ENCODE assay signal across 8 cellular contexts in the genomic region with DNA sequence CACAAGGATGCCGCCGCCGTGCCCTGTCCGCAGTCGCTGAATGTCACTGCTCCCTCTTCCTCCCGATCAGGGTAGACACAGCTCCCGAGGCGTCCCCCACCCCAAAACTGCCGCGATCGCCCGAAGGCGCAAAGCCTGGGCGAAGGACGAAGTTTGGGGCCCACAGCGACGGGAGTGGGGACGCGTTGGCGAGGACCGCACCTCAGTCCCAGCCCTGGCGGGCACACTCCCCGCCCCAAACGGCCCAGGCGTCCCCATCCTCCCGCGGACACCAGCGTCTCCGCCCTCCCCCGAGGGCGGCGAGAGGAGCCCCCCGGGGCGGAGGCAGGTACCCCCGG. TPM values are rescaled to one million over a fixed set of nuclear protein-coding genes. Genes with fewer than 3 reads are reported as not detected.
DNase-seq lines count a peak whose midpoint lies in the region; ATAC-seq and TF ChIP-seq lines count a peak whose summit lies in the region.

No MANE protein-coding gene starts in this region.

- no peak for TF ChIP-seq RAD21 in IMR-90 (IDR thresholded peaks at IDR 0.05; ENCODE audit: low read length)

- intact Hi-C loops in IMR-90 (cut with micrococcal nuclease): loop anchor here (1.0 to 10.0 kb wide), 5 partner anchors 57 to 559 kb away; a partner anchor contains a TSS

- peak overlapping the region; percentile 93 to 97; a peak in 3 of 4 replicates for H4K8ac ChIP-seq in IMR-90 (ENCODE audit: low read depth in 2 of 2, low read length in 2 of 2)

- POLR2A ChIA-PET in CD8-positive, alpha-beta memory T cell (lab: Charles Lee): interaction anchor here (0.5 to 0.6 kb wide), 2 partner anchors 239 to 386 kb away, joined by 4 to 6 read pairs; a partner anchor contains a TSS
- POLR2A ChIA-PET in IMR-90 (lab: Charles Lee; ENCODE audit: unreplicated experiment): interaction anchor here (0.6 kb wide), 1 partner anchor 30 kb away, joined by 11 read pairs; no protein-coding TSS in a partner anchor

- H2AK9ac ChIP-seq in IMR-90 (replicated peaks; ENCODE audit: low read depth, low read length, poor library complexity): peak overlapping the region; percentile 46

- H2AFZ ChIP-seq in IMR-90 (replicated peaks; ENCODE audit: low read length, poor library complexity): peak overlapping the region; percentile 92

- peak overlapping the region; percentile 61 for H3K4me3 ChIP-seq in CD8-positive, alpha-beta memory T cell (ENCODE audit: low read length)
- H3K4me3 ChIP-seq in IMR-90 (ENCODE audit: insufficient read depth, low read depth, low read length) (peak overlapping the region; percentile 97), foreskin fibroblast (ENCODE audit: low read depth in 1 of 2, low read length in 2 of 2) (peak overlapping the region; percentile 80 to 90)

- peak overlapping the region; percentile 85 to 96 (median 88) for H3K4me3 Mint-ChIP-seq in CD8-positive, alpha-beta memory T cell
- H3K4me3 Mint-ChIP-seq in type B pancreatic cell: peak overlapping the region; percentile 88

- no peaks in the 10 kb centered on the region for H3K27me3 Mint-ChIP-seq in CD8-positive, alpha-beta memory T cell
- H3K27me3 Mint-ChIP-seq in type B pancreatic cell: no peaks in the 10 kb centered on the region

- ATAC-seq in IMR-90 (ENCODE audit: low read depth): peak; percentile 0
- no peak for ATAC-seq in HG02973 (IDR thresholded peaks at IDR 0.05; ENCODE audit: unreplicated experiment)

- no peaks in the 10 kb centered on the region for H3K9me3 ChIP-seq in CD8-positive, alpha-beta memory T cell (ENCODE audit: low read length)
- H3K9me3 ChIP-seq in IMR-90 (ENCODE audit: control insufficient read depth, insufficient read depth, low read length): no peaks in the 10 kb centered on the region

- 1% methylated on average over 10 of the region's 35 CpGs; no CpG with 5 or more reads in 1 of the 2 experiments for WGBS in IMR-90 (ENCODE audit: extremely low coverage in 2 of 2, insufficient read length in 1 of 2), 2 experiments

- peak overlapping the region; percentile 100 for H3K9ac ChIP-seq in IMR-90 (ENCODE audit: low read depth, low read length)

- no peak for TF ChIP-seq POLR2A in IMR-90 (IDR thresholded peaks at IDR 0.05; ENCODE audit: low read depth, low read length)

- peak overlapping the region; percentile 98 for H2BK5ac ChIP-seq in IMR-90 (ENCODE audit: low read depth, low read length, poor library complexity, severe bottlenecking)

- in situ Hi-C loops in IMR-90 (cut with MboI; ENCODE audit: low sequenced_read_pairs): no loop called here

- BruUV-seq in IMR-90 (replicated peaks; lab: Mats Ljungman, UMichigan): no TSS peak

- peak overlapping the region; percentile 87 for H3K18ac ChIP-seq in IMR-90 (ENCODE audit: low read depth, low read length)

- TF ChIP-seq CTCF in IMR-90 (conservative IDR thresholded peaks at IDR 0.05; ENCODE audit: low read depth, low read length) (no peak), foreskin fibroblast (IDR thresholded peaks at IDR 0.05; ENCODE audit: low read depth, low read length) (no peak), type B pancreatic cell (conservative IDR thresholded peaks at IDR 0.05) (no peak)

- H3K27ac Mint-ChIP-seq in CD8-positive, alpha-beta memory T cell: peak overlapping the region; percentile 70 to 99 (median 90)
- H3K27ac Mint-ChIP-seq in type B pancreatic cell: peak overlapping the region; percentile 36

- dilution Hi-C loops in IMR-90 (cut with HindIII; ENCODE audit: low sequenced_read_pairs, unreplicated experiment): no loop called here

- peak overlapping the region; percentile 6; the same call in 1 of the 2 replicates for H2AK5ac ChIP-seq in IMR-90 (ENCODE audit: low read depth, low read length)

- peak overlapping the region; percentile 97 for H4K91ac ChIP-seq in IMR-90 (ENCODE audit: insufficient read depth, low read depth, low read length)

- peaks cover 13% of the 10 kb centered on the region for H4K20me1 ChIP-seq in IMR-90 (ENCODE audit: insufficient read depth, low read length)

- DNase-seq in CD8-positive, alpha-beta memory T cell: peak in 3 of 5 donors; percentile 51 to 71 (median 51)
- DNase-seq in IMR-90: no peak
- DNase-seq in activated T-cell treated with anti-CD3 and anti-CD28 coated beads for 48 hours (ENCODE audit: low read depth): peak; percentile 39
- no peak for DNase-seq in foreskin fibroblast
- DNase-seq in nucleus accumbens (lab: John Stamatoyannopoulos, UW): peak in 43 of 56 donors; percentile 30 to 81 (median 60)
- peak; percentile 74 for DNase-seq in type B pancreatic cell (ENCODE audit: extremely low spot score, unreplicated experiment)
- no peak for DNase-seq in GF-D8 (lab: John Stamatoyannopoulos, UW)

- no peaks in the 10 kb centered on the region for H3K36me3 ChIP-seq in CD8-positive, alpha-beta memory T cell (ENCODE audit: insufficient read depth, low read length)
- H3K36me3 ChIP-seq in IMR-90 (ENCODE audit: control insufficient read depth, insufficient read depth, low read length): no peaks in the 10 kb centered on the region

- peaks cover 23% of the 10 kb centered on the region for H3K9me1 ChIP-seq in IMR-90 (ENCODE audit: insufficient read depth, low read length)

- H3K14ac ChIP-seq in IMR-90 (replicated peaks; ENCODE audit: low read depth, low read length): peak overlapping the region; percentile 97

- H4K5ac ChIP-seq in IMR-90 (ENCODE audit: low read depth, low read length): peak overlapping the region; percentile 97

- H3K4me1 ChIP-seq in CD8-positive, alpha-beta memory T cell (ENCODE audit: insufficient read depth, low read length): peaks cover 38% of the 10 kb centered on the region
- peaks cover 19% of the 10 kb centered on the region for H3K4me1 ChIP-seq in IMR-90 (ENCODE audit: control insufficient read depth, insufficient read depth, low read length)

- H2BK120ac ChIP-seq in IMR-90 (ENCODE audit: low read depth, low read length): peak overlapping the region; percentile 92

- peak overlapping the region; percentile 99 for H3K4ac ChIP-seq in IMR-90 (ENCODE audit: low read depth, low read length)

- H3K56ac ChIP-seq in IMR-90 (ENCODE audit: extremely low read depth, insufficient read depth, low read length): peak overlapping the region; percentile 77; the same call in 1 of the 2 replicates

- H3K4me1 Mint-ChIP-seq in CD8-positive, alpha-beta memory T cell: peaks cover 53 to 60% (median 56%) of the 10 kb centered on the region in 3 donors
- H3K4me1 Mint-ChIP-seq in type B pancreatic cell (ENCODE audit: unreplicated experiment): peaks cover 36% of the 10 kb centered on the region

- CTCF ChIA-PET in CD8-positive, alpha-beta memory T cell (lab: Charles Lee): interaction anchor here (0.7 to 1.1 kb wide), 2 partner anchors 86 to 278 kb away, joined by 3 to 4 read pairs; no protein-coding TSS in a partner anchor
- CTCF ChIA-PET in IMR-90 (lab: Yijun Ruan, JAX): interaction anchor here (0.8 to 1.1 kb wide), 2 partner anchors 178 to 395 kb away, joined by 3 read pairs; no protein-coding TSS in a partner anchor

- H3K79me1 ChIP-seq in IMR-90 (ENCODE audit: low read depth in 1 of 2, low read length in 2 of 2): peaks cover 16 to 30% of the 10 kb centered on the region in 2 experiments

- H3K27me3 ChIP-seq in CD8-positive, alpha-beta memory T cell (ENCODE audit: insufficient read depth, low read length, poor library complexity, severe bottlenecking): no peaks in the 10 kb centered on the region
- H3K27me3 ChIP-seq in IMR-90 (ENCODE audit: control insufficient read depth, insufficient read depth, low read length): no peaks in the 10 kb centered on the region

- H3K23ac ChIP-seq in IMR-90 (ENCODE audit: low read depth, low read length): peak overlapping the region; percentile 95

- H2BK15ac ChIP-seq in IMR-90 (ENCODE audit: low read depth, low read length): no peak overlapping the region; the same call in 2 of the 3 replicates

- H3K4me2 ChIP-seq in IMR-90 (ENCODE audit: low read depth, low read length): peak overlapping the region; percentile 92

- H3K36me3 Mint-ChIP-seq in CD8-positive, alpha-beta memory T cell: peaks cover 0 to 9% (median 0%) of the 10 kb centered on the region in 3 donors
- peaks cover 13% of the 10 kb centered on the region for H3K36me3 Mint-ChIP-seq in type B pancreatic cell

- H2BK20ac ChIP-seq in IMR-90 (ENCODE audit: low read depth, low read length): peak overlapping the region; percentile 33

- no peaks in the 10 kb centered on the region for H3K9me3 Mint-ChIP-seq in CD8-positive, alpha-beta memory T cell
- H3K9me3 Mint-ChIP-seq in type B pancreatic cell: no peaks in the 10 kb centered on the region

- peak overlapping the region; percentile 33 for H3K27ac ChIP-seq in CD8-positive, alpha-beta memory T cell (ENCODE audit: low read depth, low read length)
- peak overlapping the region; percentile 100 for H3K27ac ChIP-seq in IMR-90 (ENCODE audit: insufficient read depth, low read length)

TF ChIP-seq in IMR-90, 13 proteins besides CTCF, POLR2A, EP300 and RAD21 (continues in another document):
- TF ChIP-seq CEBPB (IDR thresholded peaks at IDR 0.05; ENCODE audit: low read depth, low read length) (no peak), RCOR1 (IDR thresholded peaks at IDR 0.05; ENCODE audit: insufficient replicate concordance, low read length) (no peak), RFX5 (IDR thresholded peaks at IDR 0.05; ENCODE audit: low read depth, low read length) (no peak), MXI1 (IDR thresholded peaks at IDR 0.05; ENCODE audit: borderline replicate concordance, low read depth, low read length) (no peak), SMC3 (IDR thresholded peaks at IDR 0.05; ENCODE audit: low read depth, low read length) (no peak), CHD1 (IDR thresholded peaks at IDR 0.05; ENCODE audit: low read depth, low read length) (no peak), MAZ (IDR thresholded peaks at IDR 0.05; ENCODE audit: borderline replicate concordance, low read depth, low read length) (no peak; the same call in 1 of the 2 replicates), MAFK (IDR thresholded peaks at IDR 0.05; ENCODE audit: low read depth, low read length) (no peak), FOS (IDR thresholded peaks at IDR 0.05; ENCODE audit: low read depth, low read length) (no peak)
- TF ChIP-seq, protein P1, sequence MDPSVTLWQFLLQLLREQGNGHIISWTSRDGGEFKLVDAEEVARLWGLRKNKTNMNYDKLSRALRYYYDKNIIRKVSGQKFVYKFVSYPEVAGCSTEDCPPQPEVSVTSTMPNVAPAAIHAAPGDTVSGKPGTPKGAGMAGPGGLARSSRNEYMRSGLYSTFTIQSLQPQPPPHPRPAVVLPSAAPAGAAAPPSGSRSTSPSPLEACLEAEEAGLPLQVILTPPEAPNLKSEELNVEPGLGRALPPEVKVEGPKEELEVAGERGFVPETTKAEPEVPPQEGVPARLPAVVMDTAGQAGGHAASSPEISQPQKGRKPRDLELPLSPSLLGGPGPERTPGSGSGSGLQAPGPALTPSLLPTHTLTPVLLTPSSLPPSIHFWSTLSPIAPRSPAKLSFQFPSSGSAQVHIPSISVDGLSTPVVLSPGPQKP (IDR thresholded peaks at IDR 0.05; ENCODE audit: borderline replicate concordance, low read depth, low read length): no peak

RNA-seq across cellular contexts. Expression of a gene that starts 1.4 kb away (rescaled TPM):
- total RNA-seq in CD8-positive, alpha-beta memory T cell: 10 to 100 TPM; 21.8 to 23.6 TPM
- 32.8 TPM for polyA plus RNA-seq in CD8-positive, alpha-beta memory T cell
- 27.8 and 28.1 TPM in 2 replicates for total RNA-seq in IMR-90 (2012; rRNA removed)
- 8.1 and 8.8 TPM in 2 replicates for polyA plus RNA-seq in IMR-90 (2012; rRNA removed)
- 3.6 and 4.2 TPM in 2 replicates for polyA plus RNA-seq in IMR-90 (2012; cell fraction: cytosol; rRNA removed)
- 9.0 and 13.6 TPM in 2 replicates for polyA plus RNA-seq in IMR-90 (2012; cell fraction: nucleus; rRNA removed; ENCODE audit: low replicate concordance)
- 21.5 and 48.3 TPM in 2 replicates for total RNA-seq in type B pancreatic cell (ENCODE audit: low replicate concordance)

Comparison
In these comparisons a context has a peak if more than half of its experiments do, and no peak if none do; other contexts are left out.
1. DNase-seq: peak in CD8-positive, alpha-beta memory T cell (3 of 5), activated T-cell treated with anti-CD3 and anti-CD28 coated beads for 48 hours (single experiment), nucleus accumbens (43 of 56) and type B pancreatic cell (single experiment); none in IMR-90 (single experiment), foreskin fibroblast (0 of 2) and GF-D8 (single experiment).
2. Peak in every context shown above with its lines, with median percentiles within 50 percentile points of each other: H3K4me3 ChIP-seq.